ENCODE assay signal across 10 cellular contexts in genomic region chr22:20239063-20239950, GRCh38. TPM values are rescaled to one million over a fixed set of nuclear protein-coding genes. Genes with fewer than 3 reads are reported as not detected.
DNase-seq lines count a peak whose midpoint lies in the region; ATAC-seq and TF ChIP-seq lines count a peak whose summit lies in the region.
"Had no signal": no experiment of that assay in that cellular context is flagged by ENCODE, and none has a peak within 500 bp of the region (broad histone marks: within the 10 kb centered on the region; RNA-seq: fewer than 3 reads in every experiment).

No MANE protein-coding gene starts in this region.

- no peaks in the 10 kb centered on the region for H3K9me3 Mint-ChIP-seq in neural progenitor cell

- H4K20me1 ChIP-seq in BLaER1 treated with 17β-estradiol and CSF1 and Interleukin-3, amounts not matched to agents 10 nM and 100 nM: peaks cover 0 to 5% (median 0%) of the 10 kb centered on the region in 11 experiments; a peak in 2 of 22 replicates
- H4K20me1 ChIP-seq in Loucy (ENCODE audit: insufficient read depth, low read length, poor library complexity, severe bottlenecking): no peaks in the 10 kb centered on the region
- H4K20me1 ChIP-seq in neural progenitor cell (ENCODE audit: low read depth): peaks cover 7% of the 10 kb centered on the region

- H3K4me2 ChIP-seq in BLaER1 treated with 17β-estradiol and CSF1 and Interleukin-3, amounts not matched to agents 10 nM and 100 nM: peak overlapping the region; percentile 85 to 100 (median 98)
- H3K4me2 ChIP-seq in Loucy (ENCODE audit: low read depth, low read length, poor library complexity, severe bottlenecking): peak overlapping the region; percentile 67
- no peak overlapping the region for H3K4me2 ChIP-seq in neural progenitor cell

- peak overlapping the region; percentile 25 to 63 (median 52) for H3K4me3 ChIP-seq in BLaER1 treated with 17β-estradiol and CSF1 and Interleukin-3, amounts not matched to agents 10 nM and 100 nM
- H3K4me3 ChIP-seq in Loucy (ENCODE audit: low read length, poor library complexity, severe bottlenecking): peak overlapping the region; percentile 17
- no peak overlapping the region for H3K4me3 ChIP-seq in duodenal mucosa (ENCODE audit: low read depth in 1 of 2, low read length in 2 of 2)
- no peak overlapping the region for H3K4me3 ChIP-seq in neural progenitor cell
- H3K4me3 ChIP-seq: cardiac muscle cell had no signal

- no peak overlapping the region for H3K4me3 Mint-ChIP-seq in neural progenitor cell

- H3K9me2 ChIP-seq in Loucy (replicated peaks; ENCODE audit: low read depth, low read length): no peaks in the 10 kb centered on the region

- H2AFZ ChIP-seq in Loucy (ENCODE audit: low read length): no peak overlapping the region
- no peak overlapping the region for H2AFZ ChIP-seq in neural progenitor cell (replicated peaks)

- H3K27ac ChIP-seq in BLaER1 treated with 17β-estradiol and CSF1 and Interleukin-3, amounts not matched to agents 10 nM and 100 nM: peak overlapping the region; percentile 65 to 95 (median 81)
- H3K27ac ChIP-seq in duodenal mucosa (ENCODE audit: low read depth, low read length) (peak overlapping the region; percentile 3), neural progenitor cell (no peak overlapping the region)
- H3K27ac ChIP-seq: cardiac muscle cell had no signal

- peaks cover 0 to 19% (median 0%) of the 10 kb centered on the region in 11 experiments; a peak in 9 of 22 replicates for H3K36me3 ChIP-seq in BLaER1 treated with 17β-estradiol and CSF1 and Interleukin-3, amounts not matched to agents 10 nM and 100 nM
- peaks cover 17% of the 10 kb centered on the region; the same call in 1 of the 2 replicates for H3K36me3 ChIP-seq in Loucy (ENCODE audit: insufficient read depth, low read length)
- no peaks in the 10 kb centered on the region for H3K36me3 ChIP-seq in duodenal mucosa (ENCODE audit: control insufficient read depth in 1 of 2, insufficient read depth in 2 of 2, low read length in 2 of 2)
- no peaks in the 10 kb centered on the region for H3K36me3 ChIP-seq in neural progenitor cell
- H3K36me3 ChIP-seq: cardiac muscle cell had no signal

- H3K4me1 ChIP-seq in BLaER1 treated with 17β-estradiol and CSF1 and Interleukin-3, amounts not matched to agents 10 nM and 100 nM: peaks cover 82 to 100% (median 100%) of the 10 kb centered on the region in 10 experiments
- H3K4me1 ChIP-seq in Loucy (ENCODE audit: insufficient read depth, low read length, poor library complexity, severe bottlenecking) (peaks cover 28% of the 10 kb centered on the region), duodenal mucosa (ENCODE audit: control insufficient read depth in 1 of 2, insufficient read depth in 2 of 2, low read length in 2 of 2) (peaks cover 0 to 24% of the 10 kb centered on the region in 2 donors), neural progenitor cell (peaks cover 17% of the 10 kb centered on the region)

- H3K36me3 Mint-ChIP-seq in neural progenitor cell: peaks cover 3% of the 10 kb centered on the region

- peaks cover 12% of the 10 kb centered on the region for H3K27me3 Mint-ChIP-seq in neural progenitor cell (ENCODE audit: insufficient read depth, low read depth)

- peaks cover 35% of the 10 kb centered on the region for H3K4me1 Mint-ChIP-seq in neural progenitor cell

- H3K9me3 ChIP-seq in BLaER1 treated with 17β-estradiol and CSF1 and Interleukin-3, amounts not matched to agents 10 nM and 100 nM (replicated peaks in 1 of 11): no peaks in the 10 kb centered on the region
- H3K9me3 ChIP-seq in Loucy (ENCODE audit: insufficient read depth, low read depth, low read length) (no peaks in the 10 kb centered on the region), duodenal mucosa (ENCODE audit: control insufficient read depth in 1 of 2, low read length in 2 of 2) (no peaks in the 10 kb centered on the region), neural progenitor cell (ENCODE audit: low read depth) (no peaks in the 10 kb centered on the region)

- TF ChIP-seq CTCF in Loucy (conservative IDR thresholded peaks at IDR 0.05; ENCODE audit: low read length): no peak
- no peak for TF ChIP-seq CTCF in neural progenitor cell (IDR thresholded peaks at IDR 0.05)

- H3K27me3 ChIP-seq in BLaER1 treated with 17β-estradiol and CSF1 and Interleukin-3, amounts not matched to agents 10 nM and 100 nM: no peaks in the 10 kb centered on the region
- H3K27me3 ChIP-seq in Loucy (ENCODE audit: insufficient read depth, low read length, poor library complexity, severe bottlenecking) (no peaks in the 10 kb centered on the region), duodenal mucosa (ENCODE audit: control insufficient read depth in 1 of 2, insufficient read depth in 2 of 2, low read length in 2 of 2) (no peaks in the 10 kb centered on the region), neural progenitor cell (no peaks in the 10 kb centered on the region)
- H3K27me3 ChIP-seq: cardiac muscle cell had no signal

- H3K9ac ChIP-seq in BLaER1 treated with 17β-estradiol and CSF1 and Interleukin-3, amounts not matched to agents 10 nM and 100 nM: peak overlapping the region; percentile 64 to 85 (median 73)
- H3K9ac ChIP-seq in Loucy (ENCODE audit: low read depth, low read length, poor library complexity, severe bottlenecking) (peak overlapping the region; percentile 84), duodenal mucosa (ENCODE audit: low read depth in 1 of 2, low read length in 2 of 2) (peak overlapping the region in 1 of 2 donors; percentile 32), neural progenitor cell (no peak overlapping the region)

- no peak for ATAC-seq in HG02623 (IDR thresholded peaks at IDR 0.05; ENCODE audit: unreplicated experiment)
- no peak for ATAC-seq in HG02981 (IDR thresholded peaks at IDR 0.05; ENCODE audit: unreplicated experiment)
- ATAC-seq in HG02642 (IDR thresholded peaks at IDR 0.05; ENCODE audit: poor library complexity, unreplicated experiment): no peak

- no peak for DNase-seq in neural progenitor cell (ENCODE audit: low spot score)
- DNase-seq in NCI-H187 (lab: John Stamatoyannopoulos, UW): no peak
- DNase-seq: KG1 had no signal

- peaks cover 23% of the 10 kb centered on the region; the same call in 1 of the 2 replicates for H3K79me2 ChIP-seq in Loucy (ENCODE audit: insufficient read depth, low read length)
- no peaks in the 10 kb centered on the region for H3K79me2 ChIP-seq in neural progenitor cell (ENCODE audit: low read depth)

- H3F3A ChIP-seq in Loucy (ENCODE audit: low read depth) (no peaks in the 10 kb centered on the region), neural progenitor cell (ENCODE audit: low read depth) (peaks cover 6% of the 10 kb centered on the region)

- peak overlapping the region; percentile 82 for H3K27ac Mint-ChIP-seq in neural progenitor cell

RNA-seq across cellular contexts. Expression of gene RTN4R, which starts 28.8 kb away (rescaled TPM):
- total RNA-seq in neural progenitor cell (ENCODE audit: low replicate concordance): 6.3 and 20.9 TPM in 2 replicates

Comparison
In these comparisons a context has a peak if more than half of its experiments do, and no peak if none do; other contexts are left out.
1. H3K4me3 ChIP-seq: peak in BLaER1 treated with 17β-estradiol and CSF1 and Interleukin-3, amounts not matched to agents 10 nM and 100 nM (10 of 10) and Loucy (single experiment); none in duodenal mucosa (0 of 2) and neural progenitor cell (single experiment).